Comparison of ENCODE assay signal across 1 cellular context in the genomic region with DNA sequence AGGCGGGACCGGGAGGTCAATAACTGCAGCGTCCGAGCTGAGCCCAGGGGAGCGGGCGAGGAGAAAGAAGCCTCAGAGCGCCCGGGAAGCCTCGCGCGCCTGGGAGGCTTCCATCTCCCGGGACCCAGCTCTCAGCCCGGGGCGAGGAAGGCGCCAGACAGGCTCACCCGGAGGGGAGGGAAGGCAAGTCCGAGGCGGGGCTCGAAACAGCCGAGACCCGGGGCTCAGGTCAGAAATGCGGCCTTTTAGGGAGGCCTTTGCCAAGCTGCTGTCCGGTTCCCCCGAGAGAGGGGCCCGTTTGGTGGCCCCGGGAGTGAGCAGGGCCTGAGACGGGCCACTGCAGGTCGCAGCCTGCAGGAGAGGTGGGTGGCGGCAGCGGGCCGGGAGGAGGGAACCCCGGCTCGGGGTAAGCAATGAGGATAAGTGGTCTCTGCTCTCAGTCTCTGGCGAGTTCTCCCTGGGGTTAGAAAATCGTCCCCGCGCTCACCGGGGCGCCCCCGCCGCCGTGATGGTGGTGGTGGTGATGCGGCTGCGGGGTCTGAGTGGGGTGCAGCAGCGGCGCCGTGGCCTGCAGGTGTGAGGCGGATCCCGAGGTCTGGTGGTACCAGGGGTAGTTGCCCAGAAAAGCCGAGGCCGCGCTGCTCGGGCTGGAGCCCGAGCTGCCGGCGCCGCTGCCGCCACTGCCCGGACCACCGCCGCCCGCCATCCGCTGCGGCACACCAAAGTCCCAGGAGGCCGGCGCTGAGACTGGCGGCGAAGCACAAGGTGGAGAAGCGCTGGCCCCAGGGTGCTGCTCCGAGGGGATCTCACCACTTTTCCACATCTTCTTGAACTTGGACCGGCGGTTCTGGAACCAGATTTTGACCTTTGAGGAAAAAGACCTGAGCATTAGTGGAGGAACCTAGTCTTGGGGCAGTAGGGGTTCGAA.
TF ChIP-seq lines count a peak whose summit lies in the region.

No MANE protein-coding gene starts in this region.

TF ChIP-seq in HepG2, 621 proteins besides CTCF, POLR2A, EP300 and RAD21:
- TF ChIP-seq HMGXB4 (CRISPR knock-in tag; IDR thresholded peaks at IDR 0.05; ENCODE audit: borderline replicate concordance in 1 of 2, low read depth in 1 of 2) (0 out of 4 replicates have a peak, but pooled peaks of 1 of the 2 experiments have one; percentile 15), NR2F6 (IDR thresholded peaks at IDR 0.05) (no peak), NR2F6 (CRISPR knock-in tag; IDR thresholded peaks at IDR 0.05) (0 out of 2 replicates have a peak, but pooled peaks have one; percentile 8), ZNF772 (CRISPR knock-in tag; IDR thresholded peaks at IDR 0.05) (no peak), GABPB1 (CRISPR knock-in tag; IDR thresholded peaks at IDR 0.05) (0 out of 2 replicates have a peak, but pooled peaks have one; percentile 11)
- TF ChIP-seq, protein P1, sequence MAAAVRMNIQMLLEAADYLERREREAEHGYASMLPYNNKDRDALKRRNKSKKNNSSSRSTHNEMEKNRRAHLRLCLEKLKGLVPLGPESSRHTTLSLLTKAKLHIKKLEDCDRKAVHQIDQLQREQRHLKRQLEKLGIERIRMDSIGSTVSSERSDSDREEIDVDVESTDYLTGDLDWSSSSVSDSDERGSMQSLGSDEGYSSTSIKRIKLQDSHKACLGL (CRISPR knock-in tag; IDR thresholded peaks at IDR 0.05) = 0 out of 2 replicates have a peak, but pooled peaks have one; percentile 23
- TF ChIP-seq, protein P2, sequence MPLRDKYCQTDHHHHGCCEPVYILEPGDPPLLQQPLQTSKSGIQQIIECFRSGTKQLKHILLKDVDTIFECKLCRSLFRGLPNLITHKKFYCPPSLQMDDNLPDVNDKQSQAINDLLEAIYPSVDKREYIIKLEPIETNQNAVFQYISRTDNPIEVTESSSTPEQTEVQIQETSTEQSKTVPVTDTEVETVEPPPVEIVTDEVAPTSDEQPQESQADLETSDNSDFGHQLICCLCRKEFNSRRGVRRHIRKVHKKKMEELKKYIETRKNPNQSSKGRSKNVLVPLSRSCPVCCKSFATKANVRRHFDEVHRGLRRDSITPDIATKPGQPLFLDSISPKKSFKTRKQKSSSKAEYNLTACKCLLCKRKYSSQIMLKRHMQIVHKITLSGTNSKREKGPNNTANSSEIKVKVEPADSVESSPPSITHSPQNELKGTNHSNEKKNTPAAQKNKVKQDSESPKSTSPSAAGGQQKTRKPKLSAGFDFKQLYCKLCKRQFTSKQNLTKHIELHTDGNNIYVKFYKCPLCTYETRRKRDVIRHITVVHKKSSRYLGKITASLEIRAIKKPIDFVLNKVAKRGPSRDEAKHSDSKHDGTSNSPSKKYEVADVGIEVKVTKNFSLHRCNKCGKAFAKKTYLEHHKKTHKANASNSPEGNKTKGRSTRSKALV (CRISPR knock-in tag; IDR thresholded peaks at IDR 0.05) = 0 out of 2 replicates have a peak, but pooled peaks have one; percentile 35
